Comparison of ENCODE assay signal across 33 cellular contexts in the genomic region with DNA sequence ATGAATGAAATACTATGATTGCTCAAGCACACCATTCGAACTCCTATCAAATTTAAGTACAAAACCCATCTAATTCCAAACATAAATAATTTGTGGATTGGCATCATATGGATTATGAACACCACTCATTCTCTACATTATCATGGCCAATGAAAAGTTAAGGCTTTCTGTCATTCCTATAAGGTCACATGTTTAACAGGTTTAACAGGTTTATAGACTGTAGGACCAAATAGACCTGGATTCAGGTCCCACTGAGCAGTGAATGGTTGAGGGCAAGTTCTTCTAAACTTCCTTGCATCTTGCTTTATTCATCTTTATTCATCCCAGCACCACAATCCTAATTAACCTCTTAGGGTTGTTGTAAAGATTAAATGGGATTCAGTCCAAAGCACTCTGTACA.
"Had no signal": no experiment of that assay in that cellular context is flagged by ENCODE, and none has a peak within 500 bp of the region (broad histone marks: within the 10 kb centered on the region; RNA-seq: fewer than 3 reads in every experiment).

No MANE protein-coding gene starts in this region.

- H3K27ac Mint-ChIP-seq: activated CD4-positive, alpha-beta memory T cell treated with anti-CD3 and anti-CD28 coated beads, Interleukin-2, amount 10 ng/mL, durations not matched to agents 7 days and 5 days; activated CD8-positive, alpha-beta memory T cell treated with anti-CD3 and anti-CD28 coated beads, Interleukin-2, amount 10 ng/mL, durations not matched to agents 7 days and 5 days; activated naive CD4-positive, alpha-beta T cell treated with anti-CD3 and anti-CD28 coated beads, Interleukin-2, amount 10 ng/mL, durations not matched to agents 7 days and 5 days; activated naive CD8-positive, alpha-beta T cell treated with anti-CD3 and anti-CD28 coated beads for 36 hours had no signal

- H3K4me1 ChIP-seq: SJCRH30 had no signal

- H3K9me3 ChIP-seq: SJCRH30 had no signal

- H3K36me3 Mint-ChIP-seq: activated CD8-positive, alpha-beta memory T cell treated with anti-CD3 and anti-CD28 coated beads, Interleukin-2, amount 10 ng/mL, durations not matched to agents 7 days and 5 days; activated naive CD4-positive, alpha-beta T cell treated with anti-CD3 and anti-CD28 coated beads, Interleukin-2, amount 10 ng/mL, durations not matched to agents 7 days and 5 days; activated naive CD8-positive, alpha-beta T cell treated with anti-CD3 and anti-CD28 coated beads for 36 hours had no signal

- H3K4me3 ChIP-seq: PC-9, SJCRH30, SK-N-MC had no signal

- H3K27ac ChIP-seq: PC-9, RWPE1, SJCRH30, SK-N-MC, WERI-Rb-1 had no signal

- H3K4me2 ChIP-seq: PC-9 had no signal

- H2AFZ ChIP-seq: PC-9 had no signal

- FAIRE-seq: RCC 7860 had no signal

- H3K36me3 ChIP-seq: SJCRH30, WERI-Rb-1 had no signal

- ATAC-seq: activated CD8-positive, alpha-beta memory T cell treated with anti-CD3 and anti-CD28 coated beads, Interleukin-2, amount 10 ng/mL, durations not matched to agents 7 days and 5 days; Right ventricle myocardium inferior had no signal

- H3K9me3 Mint-ChIP-seq: activated CD4-positive, alpha-beta memory T cell treated with anti-CD3 and anti-CD28 coated beads, Interleukin-2, amount 10 ng/mL, durations not matched to agents 7 days and 5 days; activated naive CD4-positive, alpha-beta T cell treated with anti-CD3 and anti-CD28 coated beads, Interleukin-2, amount 10 ng/mL, durations not matched to agents 7 days and 5 days; activated naive CD8-positive, alpha-beta T cell treated with anti-CD3 and anti-CD28 coated beads for 36 hours had no signal

- DNase-seq: activated CD4-positive, alpha-beta memory T cell treated with anti-CD3 and anti-CD28 coated beads, Interleukin-2, amount 10 ng/mL, durations not matched to agents 7 days and 5 days; activated CD4-positive, alpha-beta T cell treated with anti-CD3 and anti-CD28 coated beads for 1 hour; activated CD4-positive, alpha-beta T cell treated with anti-CD3 and anti-CD28 coated beads for 48 hours; activated CD4-positive, CD25-positive, alpha-beta regulatory T cell; activated CD8-positive, alpha-beta memory T cell treated with anti-CD3 and anti-CD28 coated beads for 24 hours; activated CD8-positive, alpha-beta memory T cell treated with anti-CD3 and anti-CD28 coated beads, Interleukin-2, amount 10 ng/mL, durations not matched to agents 7 days and 5 days; activated CD8-positive, alpha-beta memory T cell treated with anti-CD3 and anti-CD28 coated beads, Interleukin-2, amount 50 U/mL, for 48 hours; activated effector memory CD4-positive, alpha-beta T cell treated with Interleukin-2 at 50 U/mL for 16 hours; activated naive CD4-positive, alpha-beta T cell treated with anti-CD3 and anti-CD28 coated beads, Interleukin-2, amount 10 ng/mL, durations not matched to agents 7 days and 5 days; activated naive CD8-positive, alpha-beta T cell treated with anti-CD3 and anti-CD28 coated beads for 36 hours; activated T-cell treated with anti-CD3 and anti-CD28 coated beads, Interleukin-2, amount 50 U/mL, for 48 hours; amniotic stem cell; aorta; Karpas-422; KBM-7; NCI-H1048; NCI-H1105 treated with DMSO at 0.1 percent for 48 hours; NCI-H1436; NCI-H1694; NCI-H1930; NCI-H2081 treated with DMSO at 0.1 percent for 48 hours; NCI-H2171 treated with DMSO at 0.1 percent for 48 hours; NCI-H2227 treated with DMSO at 0.1 percent for 48 hours; NCI-H446; NCI-H524 treated with DMSO at 0.1 percent for 48 hours; SJCRH30; T1000; WERI-Rb-1 had no signal

- H3K27me3 ChIP-seq: SJCRH30 had no signal
